ENCODE assay signal across 8 cellular contexts in the genomic region with DNA sequence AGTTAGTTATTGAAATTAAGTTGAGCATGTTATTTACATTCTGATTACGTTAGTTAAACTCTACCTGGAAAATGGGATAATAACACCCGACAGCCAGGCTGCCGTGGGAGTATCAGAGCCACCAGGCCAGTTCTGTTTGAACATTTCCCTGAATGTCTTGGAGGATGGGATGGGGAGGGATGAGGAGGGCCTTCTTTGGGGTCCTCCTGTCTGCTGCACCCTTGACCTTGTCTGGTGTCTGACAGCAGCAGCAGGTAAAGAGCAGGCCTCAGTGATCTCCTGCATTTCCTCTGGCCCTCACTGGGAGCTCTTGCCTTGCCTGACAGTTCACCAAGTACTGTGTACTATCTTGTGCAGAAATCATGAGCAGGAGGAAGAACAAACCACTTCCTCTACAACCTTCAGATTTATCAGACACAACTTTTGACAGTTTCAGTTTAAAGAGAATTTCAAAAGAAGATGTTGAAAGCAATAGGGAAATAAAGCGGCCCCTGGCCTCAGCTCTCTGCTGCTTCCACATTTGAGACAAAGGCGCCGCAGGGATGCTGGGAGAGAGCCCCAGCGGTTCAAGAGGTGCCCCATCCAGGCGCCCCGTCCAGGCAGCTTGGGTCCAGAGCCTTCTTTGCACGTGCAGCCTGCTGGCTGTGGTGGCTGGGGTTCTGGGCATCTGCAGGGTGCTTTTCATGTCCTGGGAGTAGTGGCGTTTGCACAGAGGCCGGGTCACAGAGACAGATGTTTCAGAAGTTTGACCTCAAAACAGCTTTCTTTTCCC. TPM values are rescaled to one million over a fixed set of nuclear protein-coding genes. Genes with fewer than 3 reads are reported as not detected.
DNase-seq lines count a peak whose midpoint lies in the region; FAIRE-seq and TF ChIP-seq lines count a peak whose summit lies in the region.

No MANE protein-coding gene starts in this region.

- H3K9me3 ChIP-seq in H9 (ENCODE audit: control insufficient read depth, low read depth, low read length) (no peaks in the 10 kb centered on the region), osteoblast (ENCODE audit: low read depth, low read length) (no peaks in the 10 kb centered on the region)

- H3K79me1 ChIP-seq in H9 (ENCODE audit: insufficient read depth, low read depth, low read length, poor library complexity, severe bottlenecking), result peaks cover 11% of the 10 kb centered on the region

- no peaks in the 10 kb centered on the region for H3K27me3 Mint-ChIP-seq in H9 (ENCODE audit: low read depth)

- TF ChIP-seq CTCF in H9 (conservative IDR thresholded peaks at IDR 0.05) (no peak), astrocyte of the spinal cord (IDR thresholded peaks at IDR 0.05; ENCODE audit: low read depth, low read length) (no peak), osteoblast (IDR thresholded peaks at IDR 0.05; ENCODE audit: extremely low read depth, low read depth, low read length) (no peak)

- H3K36me3 ChIP-seq in osteoblast (ENCODE audit: insufficient read depth, low read length), result no peaks in the 10 kb centered on the region

- H3T11ph ChIP-seq in H9 (ENCODE audit: low read length), result no peak overlapping the region

- H3K4me1 ChIP-seq in H9 (ENCODE audit: insufficient read depth, low read length) (peaks cover 3% of the 10 kb centered on the region; the same call in 1 of the 2 replicates), osteoblast (ENCODE audit: insufficient read depth, low read length) (peaks cover 14% of the 10 kb centered on the region)

- no peaks in the 10 kb centered on the region for H3K23me2 ChIP-seq in H9 (ENCODE audit: insufficient read length, low read depth, low read length, poor library complexity, severe bottlenecking)

- H3K14ac ChIP-seq in H9 (ENCODE audit: insufficient read depth, low read length), result no peak overlapping the region

- no peak overlapping the region for H3K4me2 ChIP-seq in H9 (ENCODE audit: insufficient read depth, insufficient read length, low read length)
- no peak overlapping the region for H3K4me2 ChIP-seq in osteoblast (ENCODE audit: insufficient read depth, low read length)

- no peak overlapping the region for H2BK15ac ChIP-seq in H9 (ENCODE audit: low read depth, low read length)

- no peak overlapping the region for H2BK5ac ChIP-seq in H9 (ENCODE audit: insufficient read length, low read length)

- H3K9ac ChIP-seq in H9 (ENCODE audit: extremely low read depth, insufficient read length, low read length), result no peak overlapping the region

- peaks cover 23% of the 10 kb centered on the region; the same call in 1 of the 2 replicates for H3K79me2 ChIP-seq in H9 (ENCODE audit: insufficient read depth, low read length)
- peaks cover 63% of the 10 kb centered on the region for H3K79me2 ChIP-seq in osteoblast (ENCODE audit: insufficient read depth, low read length)

- H2AFZ ChIP-seq in H9 (ENCODE audit: low read length) (no peak overlapping the region), osteoblast (ENCODE audit: low read length) (no peak overlapping the region)

- peaks cover 27 to 44% of the 10 kb centered on the region in 2 experiments for H3K4me1 Mint-ChIP-seq in H9

- H4K5ac ChIP-seq in H9 (ENCODE audit: insufficient read length, low read depth, low read length), result no peak overlapping the region

- no peak overlapping the region for H3K4me3 Mint-ChIP-seq in H9

- H2AK5ac ChIP-seq in H9 (ENCODE audit: insufficient read length, low read length), result no peak overlapping the region

- no peak overlapping the region for H4K91ac ChIP-seq in H9 (ENCODE audit: insufficient read length, low read depth, low read length)

- H2BK120ac ChIP-seq in H9 (ENCODE audit: low read depth, low read length, poor library complexity, severe bottlenecking), result no peak overlapping the region

- H3K36me3 Mint-ChIP-seq in H9 (ENCODE audit: insufficient read depth in 1 of 3, low read depth in 3 of 3), result peaks cover 0 to 10% (median 9%) of the 10 kb centered on the region in 3 experiments; a peak in 4 of 7 replicates

- DNase-seq in GM18507 (ENCODE audit: extremely low spot score, insufficient read length, low read depth) (no peak), H9 (no peak), NAMALWA (ENCODE audit: low spot score) (peak; percentile 64), astrocyte of the spinal cord (ENCODE audit: low read depth, low spot score) (peak; percentile 44), pons (ENCODE audit: low spot score) (peak; percentile 80), osteoblast (ENCODE audit: insufficient read length, low spot score, missing footprints) (no peak), RPMI8226 (no peak), superior temporal gyrus (ENCODE audit: extremely low spot score) (no peak)

- no peak overlapping the region for H3K4me3 ChIP-seq in astrocyte of the spinal cord (ENCODE audit: low read depth, low read length)
- H3K4me3 ChIP-seq in osteoblast (ENCODE audit: insufficient read depth, low read length), result no peak overlapping the region

- H2BK20ac ChIP-seq in H9 (ENCODE audit: low read depth, low read length, poor library complexity, severe bottlenecking), result no peak overlapping the region

- no peak overlapping the region for H2BK12ac ChIP-seq in H9 (ENCODE audit: insufficient read length, low read depth, low read length)

- no peak overlapping the region for H3K18ac ChIP-seq in H9 (ENCODE audit: insufficient read length, low read depth, low read length)

- no peak overlapping the region for H3K23ac ChIP-seq in H9 (ENCODE audit: insufficient read length, low read depth, low read length)

- WGBS in H9 (ENCODE audit: extremely low coverage, insufficient read length, low lambda C conversion rate), result no CpG with 5 or more reads among the region's 12 CpGs

- no peaks in the 10 kb centered on the region for H3K9me3 Mint-ChIP-seq in H9

- no peaks in the 10 kb centered on the region for H3K27me3 ChIP-seq in H9 (ENCODE audit: insufficient read depth, low read length)
- no peaks in the 10 kb centered on the region for H3K27me3 ChIP-seq in osteoblast (ENCODE audit: insufficient read depth, low read length)

- in situ Hi-C loops in astrocyte of the spinal cord (cut with HindIII; ENCODE audit: low sequenced_read_pairs), result no loop called here

- H4K20me1 ChIP-seq in H9 (ENCODE audit: control insufficient read depth, insufficient read depth, insufficient read length), result peaks cover 4% of the 10 kb centered on the region
- H4K20me1 ChIP-seq in osteoblast (ENCODE audit: insufficient read depth, low read length), result peaks cover 55% of the 10 kb centered on the region

- no peak overlapping the region for H3K4ac ChIP-seq in H9 (ENCODE audit: low read depth, low read length)

- H3K27ac ChIP-seq in H9 (ENCODE audit: insufficient read length, low read depth, low read length), result no peak overlapping the region
- no peak overlapping the region for H3K27ac ChIP-seq in osteoblast (ENCODE audit: low read depth, low read length)

- FAIRE-seq in GM18507 (lab: Jason Lieb, UNC), result peak; percentile 93

- H3K27ac Mint-ChIP-seq in H9, result peak overlapping the region in 2 of 3 experiments; percentile 38 to 87; a peak in 3 of 7 replicates

- no peak overlapping the region for H3K56ac ChIP-seq in H9 (ENCODE audit: insufficient read length, low read depth, low read length)

- no peak overlapping the region for H4K8ac ChIP-seq in H9 (replicated peaks; ENCODE audit: insufficient read length, low read depth, low read length)

RNA-seq across cellular contexts. Expression of a gene that starts 25.3 kb away (rescaled TPM):
- 48.2 and 49.7 TPM in 2 replicates for total RNA-seq in H9 (2021)
- 6.2 and 8.3 TPM in 2 replicates for total RNA-seq in osteoblast

Comparison
In these comparisons a context has a peak if more than half of its experiments do, and no peak if none do; other contexts are left out.
1. DNase-seq: peak in NAMALWA (single experiment), astrocyte of the spinal cord (single experiment) and pons (single experiment); none in GM18507 (single experiment), H9 (single experiment), osteoblast (single experiment), RPMI8226 (single experiment) and superior temporal gyrus (single experiment).